ENCODE assay signal across 8 cellular contexts in genomic region chr9:131905144-131905543, GRCh38.
"Had no signal": no experiment of that assay in that cellular context is flagged by ENCODE, and none has a peak within 500 bp of the region (broad histone marks: within the 10 kb centered on the region; RNA-seq: fewer than 3 reads in every experiment).

No MANE protein-coding gene starts in this region.

- H3K4me3 ChIP-seq: GM12878 had no signal

- ATAC-seq: GM12878 had no signal

- FAIRE-seq: G401.6, GM12878, GM12891, GM12892, GM18507, GM19239 had no signal

- DNase-seq: GDM1, GF-D8 had no signal
